8 cellular contexts compared by ENCODE assay signal in genomic region chr2:66435963-66436362, GRCh38. TPM values are rescaled to one million over a fixed set of nuclear protein-coding genes. Genes with fewer than 3 reads are reported as not detected.
DNase-seq lines count a peak whose midpoint lies in the region; ATAC-seq and TF ChIP-seq lines count a peak whose summit lies in the region.
"Had no signal": no experiment of that assay in that cellular context is flagged by ENCODE, and none has a peak within 500 bp of the region (broad histone marks: within the 10 kb centered on the region; RNA-seq: fewer than 3 reads in every experiment).

No MANE protein-coding gene starts in this region.

- H3K4me1 Mint-ChIP-seq in central memory CD8-positive, alpha-beta T cell = peaks cover 22% of the 10 kb centered on the region

- H3K27me3 ChIP-seq in MM.1S (replicated peaks; ENCODE audit: insufficient read depth, low read length) = no peaks in the 10 kb centered on the region
- no peaks in the 10 kb centered on the region for H3K27me3 ChIP-seq in lung (ENCODE audit: control insufficient read depth, insufficient read depth)
- H3K27me3 ChIP-seq in testis = no peaks in the 10 kb centered on the region

- peak overlapping the region; percentile 90 for H3K27ac ChIP-seq in MM.1S (ENCODE audit: low read length)
- H3K27ac ChIP-seq in lung (ENCODE audit: low read depth in 1 of 2, low read length in 1 of 2) = peak overlapping the region in 1 of 2 donors; percentile 78
- H3K27ac ChIP-seq in testis = peak overlapping the region in 1 of 2 donors; percentile 92

- no peaks in the 10 kb centered on the region for H3K9me3 Mint-ChIP-seq in central memory CD8-positive, alpha-beta T cell
- H3K9me3 Mint-ChIP-seq: activated naive CD8-positive, alpha-beta T cell treated with anti-CD3 and anti-CD28 coated beads, Interleukin-2, amount 50 U/mL, for 24 hours had no signal

- H3K36me3 Mint-ChIP-seq in central memory CD8-positive, alpha-beta T cell (ENCODE audit: insufficient read depth) = no peaks in the 10 kb centered on the region

- no peak for TF ChIP-seq CTCF in MM.1S (IDR thresholded peaks at IDR 0.05; ENCODE audit: low read length)
- TF ChIP-seq CTCF in lung (IDR thresholded peaks at IDR 0.05; ENCODE audit: control extremely low read depth, extremely low read depth) = no peak
- no peak for TF ChIP-seq CTCF in testis (IDR thresholded peaks at IDR 0.05)

- 0 out of 2 replicates have a peak overlapping the region, but pooled peaks have one; percentile 41 for H2AFZ ChIP-seq in MM.1S (ENCODE audit: low read length)

- H3K27ac Mint-ChIP-seq in central memory CD8-positive, alpha-beta T cell (ENCODE audit: low read depth) = no peak overlapping the region
- H3K27ac Mint-ChIP-seq: activated naive CD8-positive, alpha-beta T cell treated with anti-CD3 and anti-CD28 coated beads, Interleukin-2, amount 50 U/mL, for 24 hours had no signal

- H3F3A ChIP-seq in MM.1S (ENCODE audit: insufficient read depth, low read length) = peaks cover 31% of the 10 kb centered on the region

- H3K4me3 ChIP-seq in MM.1S (ENCODE audit: low read length) (peak overlapping the region; percentile 82), lung (peak overlapping the region; percentile 32), testis (peak overlapping the region; percentile 73 to 82)

- peaks cover 54% of the 10 kb centered on the region for H3K79me2 ChIP-seq in MM.1S (ENCODE audit: low read length)

- H3K9me2 ChIP-seq in MM.1S (replicated peaks; ENCODE audit: insufficient read depth, low read length) = no peaks in the 10 kb centered on the region

- H3K4me2 ChIP-seq in MM.1S (ENCODE audit: low read depth, low read length) = peak overlapping the region; percentile 87

- H3K36me3 ChIP-seq in MM.1S (replicated peaks; ENCODE audit: insufficient read depth, low read length) = no peaks in the 10 kb centered on the region
- peaks cover 0 to 4% of the 10 kb centered on the region in 2 donors for H3K36me3 ChIP-seq in lung (ENCODE audit: control insufficient read depth in 2 of 2, insufficient read depth in 2 of 2, low read length in 2 of 2)
- H3K36me3 ChIP-seq in testis (ENCODE audit: low read depth, missing control alignments) = no peaks in the 10 kb centered on the region

- H3K9me3 ChIP-seq in MM.1S (replicated peaks; ENCODE audit: insufficient read depth, low read length) = no peaks in the 10 kb centered on the region
- H3K9me3 ChIP-seq in lung (ENCODE audit: control insufficient read depth in 2 of 2, insufficient read depth in 1 of 2, low read length in 1 of 2) = no peaks in the 10 kb centered on the region
- H3K9me3 ChIP-seq in testis = no peaks in the 10 kb centered on the region

- H3K4me1 ChIP-seq in MM.1S (ENCODE audit: low read length) (no peaks in the 10 kb centered on the region), lung (ENCODE audit: control insufficient read depth in 2 of 2, insufficient read depth in 2 of 2, low read length in 2 of 2) (peaks cover 0 to 8% of the 10 kb centered on the region in 2 donors), testis (no peaks in the 10 kb centered on the region)

- H3K4me3 Mint-ChIP-seq in central memory CD8-positive, alpha-beta T cell = peak overlapping the region; percentile 78

- no peak for TF ChIP-seq POLR2A in testis (IDR thresholded peaks at IDR 0.05)

- peak overlapping the region; percentile 85 for H3K9ac ChIP-seq in MM.1S (ENCODE audit: low read length)

- DNase-seq in MM.1S (no peak), lung (ENCODE audit: low spot score) (no peak), testis (no peak), NCI-H748 (lab: John Stamatoyannopoulos, UW; ENCODE audit: unreplicated experiment) (no peak), NCI-H345 (lab: John Stamatoyannopoulos, UW) (no peak)
- DNase-seq in central memory CD8-positive, alpha-beta T cell (ENCODE audit: low spot score in 2 of 2) = no peak
- DNase-seq: activated naive CD8-positive, alpha-beta T cell treated with anti-CD3 and anti-CD28 coated beads, Interleukin-2, amount 50 U/mL, for 24 hours had no signal

- ATAC-seq in central memory CD8-positive, alpha-beta T cell (replicated peaks; ENCODE audit: extremely low read depth, poor library complexity, severe bottlenecking) = no peak
- no peak for ATAC-seq in lung (ENCODE audit: insufficient read depth, low FRiP score)
- ATAC-seq in GM21360 (IDR thresholded peaks at IDR 0.05; ENCODE audit: unreplicated experiment) = no peak
- ATAC-seq: activated naive CD8-positive, alpha-beta T cell treated with anti-CD3 and anti-CD28 coated beads, Interleukin-2, amount 50 U/mL, for 24 hours had no signal

- H4K20me1 ChIP-seq in MM.1S (ENCODE audit: insufficient read depth, low read length) = no peaks in the 10 kb centered on the region

- intact Hi-C loops in testis (cut with DNase I; ENCODE audit: low total_unique reads) = loop anchor here (5.0 to 10.0 kb wide), 3 partner anchors 141 to 1209 kb away; no protein-coding TSS in a partner anchor

- H3K27me3 Mint-ChIP-seq in central memory CD8-positive, alpha-beta T cell = peaks cover 88% of the 10 kb centered on the region

- 7 to 18% methylated on average over 2 of the region's 2 CpGs for WGBS in lung, 2 donors
- WGBS in testis, 2 donors = 7 to 10% methylated on average over 2 of the region's 2 CpGs

RNA-seq across cellular contexts. Expression of gene MEIS1, which starts 1.0 kb away (rescaled TPM):
- 100 to 1,000 TPM in 1 of 2 donors, 10 to 100 TPM in 1; 60.6 to 158 TPM for total RNA-seq in lung
- polyA plus RNA-seq in lung = 10 to 100 TPM in 1 of 2 donors, 1 to 10 TPM in 1; 9.0 to 21.5 TPM
- total RNA-seq in testis = 10 to 100 TPM; 10.8 to 13.8 TPM
- polyA plus RNA-seq in testis (ENCODE audit: insufficient read depth, low read depth, low replicate concordance) = 13.5 TPM

Comparison
In these comparisons a context has a peak if more than half of its experiments do, and no peak if none do; other contexts are left out.
1. H3K4me3 ChIP-seq: peak in every context shown above with its lines; median percentile 82 in MM.1S; 78 in testis; 32 in lung.
2. RNA of gene MEIS1, which starts 1.0 kb away (total RNA-seq): 60.6 to 158 TPM in lung; 10.8 to 13.8 TPM in testis; every median in the first group is over 4 times any median in the second.